1 cellular context compared by ENCODE assay signal in the genomic region with DNA sequence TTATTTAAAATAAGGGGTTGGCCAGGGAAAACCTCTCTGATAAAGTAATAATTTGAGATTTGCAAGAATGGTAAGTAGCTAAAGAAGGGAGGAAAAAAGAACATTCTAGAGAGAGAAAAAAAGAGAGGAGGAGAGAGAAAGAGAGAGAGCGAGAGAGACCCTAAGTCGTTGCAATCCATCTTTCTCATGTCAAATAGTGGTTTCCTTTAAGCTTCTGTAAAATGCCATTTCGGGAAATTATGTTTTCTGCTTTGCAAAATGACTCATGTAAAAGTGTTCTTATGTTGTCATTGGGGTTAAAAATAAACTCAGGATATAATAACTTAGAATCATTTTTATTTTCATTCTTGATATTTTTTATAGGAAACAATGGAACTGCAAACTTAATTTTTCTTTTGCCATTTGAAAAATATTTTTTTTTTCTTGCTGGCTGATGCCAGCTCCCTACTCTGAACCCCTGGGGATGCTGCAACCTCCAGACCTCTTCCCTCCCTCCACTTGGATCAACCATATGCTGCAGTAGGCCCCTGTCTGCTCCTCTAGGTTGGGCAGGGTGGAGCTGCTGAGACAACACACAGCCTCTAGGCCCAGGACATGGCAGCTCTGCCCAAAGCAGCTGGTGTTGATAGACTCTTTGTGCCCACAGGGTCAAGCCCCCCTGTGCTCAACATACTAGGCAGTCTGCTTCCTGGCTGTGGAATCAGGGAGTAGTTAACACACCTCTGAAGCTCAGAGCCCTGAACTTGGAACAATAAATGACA.
TF ChIP-seq lines count a peak whose summit lies in the region.

No MANE protein-coding gene starts in this region.

TF ChIP-seq in HCT116, 20 proteins besides CTCF, POLR2A, EP300 and RAD21:
- TF ChIP-seq EZH2 (IDR thresholded peaks at IDR 0.05) (no peak), ZNF274 (IDR thresholded peaks at IDR 0.05; ENCODE audit: low read depth, low read length) (no peak), EZH2phosphoT487 (IDR thresholded peaks at IDR 0.05; ENCODE audit: borderline replicate concordance) (no peak), SRF (IDR thresholded peaks at IDR 0.05; ENCODE audit: low read depth) (no peak), ELF1 (IDR thresholded peaks at IDR 0.05; ENCODE audit: borderline replicate concordance, low read depth) (no peak), CBX3 (IDR thresholded peaks at IDR 0.05; ENCODE audit: low read depth) (no peak)
- TF ChIP-seq, protein P1, sequence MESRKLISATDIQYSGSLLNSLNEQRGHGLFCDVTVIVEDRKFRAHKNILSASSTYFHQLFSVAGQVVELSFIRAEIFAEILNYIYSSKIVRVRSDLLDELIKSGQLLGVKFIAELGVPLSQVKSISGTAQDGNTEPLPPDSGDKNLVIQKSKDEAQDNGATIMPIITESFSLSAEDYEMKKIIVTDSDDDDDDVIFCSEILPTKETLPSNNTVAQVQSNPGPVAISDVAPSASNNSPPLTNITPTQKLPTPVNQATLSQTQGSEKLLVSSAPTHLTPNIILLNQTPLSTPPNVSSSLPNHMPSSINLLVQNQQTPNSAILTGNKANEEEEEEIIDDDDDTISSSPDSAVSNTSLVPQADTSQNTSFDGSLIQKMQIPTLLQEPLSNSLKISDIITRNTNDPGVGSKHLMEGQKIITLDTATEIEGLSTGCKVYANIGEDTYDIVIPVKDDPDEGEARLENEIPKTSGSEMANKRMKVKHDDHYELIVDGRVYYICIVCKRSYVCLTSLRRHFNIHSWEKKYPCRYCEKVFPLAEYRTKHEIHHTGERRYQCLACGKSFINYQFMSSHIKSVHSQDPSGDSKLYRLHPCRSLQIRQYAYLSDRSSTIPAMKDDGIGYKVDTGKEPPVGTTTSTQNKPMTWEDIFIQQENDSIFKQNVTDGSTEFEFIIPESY (IDR thresholded peaks at IDR 0.05; ENCODE audit: extremely low read depth, insufficient replicate concordance, low read length) = no peak
- TF ChIP-seq, protein P2, sequence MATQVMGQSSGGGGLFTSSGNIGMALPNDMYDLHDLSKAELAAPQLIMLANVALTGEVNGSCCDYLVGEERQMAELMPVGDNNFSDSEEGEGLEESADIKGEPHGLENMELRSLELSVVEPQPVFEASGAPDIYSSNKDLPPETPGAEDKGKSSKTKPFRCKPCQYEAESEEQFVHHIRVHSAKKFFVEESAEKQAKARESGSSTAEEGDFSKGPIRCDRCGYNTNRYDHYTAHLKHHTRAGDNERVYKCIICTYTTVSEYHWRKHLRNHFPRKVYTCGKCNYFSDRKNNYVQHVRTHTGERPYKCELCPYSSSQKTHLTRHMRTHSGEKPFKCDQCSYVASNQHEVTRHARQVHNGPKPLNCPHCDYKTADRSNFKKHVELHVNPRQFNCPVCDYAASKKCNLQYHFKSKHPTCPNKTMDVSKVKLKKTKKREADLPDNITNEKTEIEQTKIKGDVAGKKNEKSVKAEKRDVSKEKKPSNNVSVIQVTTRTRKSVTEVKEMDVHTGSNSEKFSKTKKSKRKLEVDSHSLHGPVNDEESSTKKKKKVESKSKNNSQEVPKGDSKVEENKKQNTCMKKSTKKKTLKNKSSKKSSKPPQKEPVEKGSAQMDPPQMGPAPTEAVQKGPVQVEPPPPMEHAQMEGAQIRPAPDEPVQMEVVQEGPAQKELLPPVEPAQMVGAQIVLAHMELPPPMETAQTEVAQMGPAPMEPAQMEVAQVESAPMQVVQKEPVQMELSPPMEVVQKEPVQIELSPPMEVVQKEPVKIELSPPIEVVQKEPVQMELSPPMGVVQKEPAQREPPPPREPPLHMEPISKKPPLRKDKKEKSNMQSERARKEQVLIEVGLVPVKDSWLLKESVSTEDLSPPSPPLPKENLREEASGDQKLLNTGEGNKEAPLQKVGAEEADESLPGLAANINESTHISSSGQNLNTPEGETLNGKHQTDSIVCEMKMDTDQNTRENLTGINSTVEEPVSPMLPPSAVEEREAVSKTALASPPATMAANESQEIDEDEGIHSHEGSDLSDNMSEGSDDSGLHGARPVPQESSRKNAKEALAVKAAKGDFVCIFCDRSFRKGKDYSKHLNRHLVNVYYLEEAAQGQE (IDR thresholded peaks at IDR 0.05; ENCODE audit: low read depth) = no peak
- TF ChIP-seq, protein P3, sequence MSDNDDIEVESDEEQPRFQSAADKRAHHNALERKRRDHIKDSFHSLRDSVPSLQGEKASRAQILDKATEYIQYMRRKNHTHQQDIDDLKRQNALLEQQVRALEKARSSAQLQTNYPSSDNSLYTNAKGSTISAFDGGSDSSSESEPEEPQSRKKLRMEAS (IDR thresholded peaks at IDR 0.05) = no peak
